Comparison of ENCODE assay signal across 8 cellular contexts in genomic region chr3:4987374-4988296, GRCh38. TPM values are rescaled to one million over a fixed set of nuclear protein-coding genes. Genes with fewer than 3 reads are reported as not detected.
A peak's percentile ranks its signal among the peaks of the same experiment; 100 is the strongest.
DNase-seq lines count a peak whose midpoint lies in the region; ATAC-seq and TF ChIP-seq lines count a peak whose summit lies in the region.

No MANE protein-coding gene starts in this region.

- peaks cover 33% of the 10 kb centered on the region for H3K4me1 Mint-ChIP-seq in T-helper 17 cell

- H3K4me2 ChIP-seq in GM23248 (ENCODE audit: unreplicated experiment): peak overlapping the region; percentile 63

- TF ChIP-seq CTCF in fibroblast of pulmonary artery (IDR thresholded peaks at IDR 0.05; ENCODE audit: low read length, missing control alignments): no peak
- no peak for TF ChIP-seq CTCF in gastrocnemius medialis (IDR thresholded peaks at IDR 0.05 in 4 of 5, conservative IDR thresholded peaks at IDR 0.05 in 1 of 5)

- H3K36me3 Mint-ChIP-seq in T-helper 17 cell (ENCODE audit: low read depth): peaks cover 3% of the 10 kb centered on the region

- H3K4me1 ChIP-seq in GM23248 (ENCODE audit: insufficient read depth) (peaks cover 44% of the 10 kb centered on the region), gastrocnemius medialis (peaks cover 48 to 71% of the 10 kb centered on the region in 2 donors)

- H3K79me2 ChIP-seq in GM23248 (ENCODE audit: insufficient read depth): peaks cover 20% of the 10 kb centered on the region

- no peak for TF ChIP-seq POLR2A in gastrocnemius medialis (IDR thresholded peaks at IDR 0.05)

- ATAC-seq in T-helper 17 cell: no peak
- ATAC-seq in gastrocnemius medialis: no peak
- ATAC-seq in HG02798 (IDR thresholded peaks at IDR 0.05; ENCODE audit: poor library complexity, unreplicated experiment): no peak

- H3K9me2 ChIP-seq in GM23248 (ENCODE audit: insufficient read depth): no peaks in the 10 kb centered on the region

- DNase-seq in GM23248 (no peak), T-helper 17 cell (no peak), fibroblast of pulmonary artery (ENCODE audit: low read depth) (no peak), gastrocnemius medialis (no peak), NCI-H146 treated with DMSO at 0.1 percent for 48 hours (lab: John Stamatoyannopoulos, UW; ENCODE audit: unreplicated experiment) (no peak), posterior vena cava (ENCODE audit: low spot score) (no peak), HK-2 (ENCODE audit: unreplicated experiment) (no peak)

- peaks cover 35% of the 10 kb centered on the region for H3F3A ChIP-seq in GM23248 (ENCODE audit: insufficient read depth)

- intact Hi-C loops in gastrocnemius medialis (cut with DNase I; ENCODE audit: low total_unique reads): loop anchor here (2.0 kb wide), 2 partner anchors 35 to 65 kb away; no protein-coding TSS in a partner anchor
- intact Hi-C loops in posterior vena cava (cut with DNase I): loop anchor here in 1 of 2 donors (10.0 kb wide), 1 partner anchor 273 kb away; no protein-coding TSS in a partner anchor

- H3K9ac ChIP-seq in GM23248: peak overlapping the region; percentile 99

- H3K36me3 ChIP-seq in GM23248 (ENCODE audit: low read depth) (peaks cover 2% of the 10 kb centered on the region; the same call in 1 of the 2 replicates), gastrocnemius medialis (no peaks in the 10 kb centered on the region)

- H3K4me3 Mint-ChIP-seq in T-helper 17 cell: peak overlapping the region; percentile 90

- H3K9me3 ChIP-seq in GM23248 (ENCODE audit: low read depth) (no peaks in the 10 kb centered on the region), T-helper 17 cell (ENCODE audit: control insufficient read depth, low read length, poor library complexity, severe bottlenecking) (no peaks in the 10 kb centered on the region), gastrocnemius medialis (no peaks in the 10 kb centered on the region)

- peak overlapping the region; percentile 98 for H3K27ac Mint-ChIP-seq in T-helper 17 cell

- H3K27ac ChIP-seq in GM23248: peak overlapping the region; percentile 98
- peak overlapping the region; percentile 96 to 100 (median 99) for H3K27ac ChIP-seq in gastrocnemius medialis

- H2AFZ ChIP-seq in GM23248: no peak overlapping the region

- H3K27me3 ChIP-seq in GM23248 (replicated peaks; ENCODE audit: insufficient read depth) (no peaks in the 10 kb centered on the region), gastrocnemius medialis (no peaks in the 10 kb centered on the region)

- 71 to 76% methylated on average over 8 of the region's 8 CpGs for WGBS in GM23248 (ENCODE audit: low coverage in 1 of 2, low lambda C conversion rate in 2 of 2, missing lambda C conversion rate in 2 of 2), 2 experiments

- peak overlapping the region; percentile 64 for H3K4me3 ChIP-seq in GM23248
- H3K4me3 ChIP-seq in fibroblast of pulmonary artery (replicated peaks; ENCODE audit: low read depth, low read length): peak overlapping the region; percentile 36
- peak overlapping the region; percentile 36 to 55 (median 48) for H3K4me3 ChIP-seq in gastrocnemius medialis

- no peaks in the 10 kb centered on the region for H4K20me1 ChIP-seq in GM23248 (ENCODE audit: insufficient read depth)

- in situ Hi-C loops in GM23248 (cut with MboI): no loop called here
- in situ Hi-C loops in gastrocnemius medialis (cut with MboI; ENCODE audit: low sequenced_read_pairs in 4 of 4): loop anchor here in 1 of 4 donors (25.0 kb wide), 1 partner anchor 200 kb away; the partner anchor contains the start of gene EDEM1

- no peaks in the 10 kb centered on the region for H3K27me3 Mint-ChIP-seq in T-helper 17 cell

RNA-seq across cellular contexts. Expression of gene BHLHE40, which starts 8.4 kb away (rescaled TPM):
- 27.6 and 33.9 TPM in 2 replicates for total RNA-seq in GM23248 (2014; rRNA removed; shearing (Covaris generic))
- 42.9 TPM in 2 replicates for polyA plus RNA-seq in GM23248 (2016; fragmentation: Nextera tagmentation; extraction: Ambion mirVana)
- 100 to 1,000 TPM; 295 to 329 TPM for total RNA-seq in T-helper 17 cell
- 10 to 100 TPM; 19.2 to 96.7 (median 45.3) TPM for total RNA-seq in gastrocnemius medialis
- total RNA-seq in posterior vena cava: 10 to 100 TPM; 87.8 to 89.9 TPM
